24 cellular contexts compared by ENCODE assay signal in the genomic region with DNA sequence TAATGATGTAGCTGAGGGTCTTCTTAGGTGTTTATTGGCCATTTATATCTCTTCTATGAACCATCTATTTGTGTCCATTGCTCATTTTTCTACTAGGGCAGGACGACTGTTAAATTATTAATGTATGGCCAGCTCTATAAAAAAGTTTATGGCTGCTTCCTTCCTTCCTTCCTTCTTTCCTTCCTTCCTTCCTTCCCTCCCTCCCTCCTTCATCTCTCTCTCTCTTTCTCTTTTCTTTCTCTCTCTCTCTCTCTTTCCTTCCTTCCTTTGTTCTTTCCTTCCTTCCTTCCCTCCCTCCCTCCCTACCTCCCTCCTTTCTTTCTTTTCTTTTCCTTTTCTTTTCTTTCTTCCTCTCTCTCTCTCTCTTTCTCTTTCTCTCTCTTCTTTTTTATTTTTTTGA. TPM values are rescaled to one million over a fixed set of nuclear protein-coding genes. Genes with fewer than 3 reads are reported as not detected.
"Had no signal": no experiment of that assay in that cellular context is flagged by ENCODE, and none has a peak within 500 bp of the region (broad histone marks: within the 10 kb centered on the region; RNA-seq: fewer than 3 reads in every experiment).

No MANE protein-coding gene starts in this region.

- H3K4me1 ChIP-seq: sigmoid colon, uterus had no signal

- H3K27ac Mint-ChIP-seq: effector memory CD8-positive, alpha-beta T cell; memory B cell; mesothelial cell of epicardium; naive B cell; nephron progenitor cell; type B pancreatic cell had no signal

- H3K27ac ChIP-seq: esophagus muscularis mucosa, gastrocnemius medialis, sigmoid colon, thyroid gland, uterus had no signal

- ATAC-seq: effector memory CD8-positive, alpha-beta T cell; gastrocnemius medialis; heart right ventricle had no signal

- DNase-seq: effector memory CD8-positive, alpha-beta T cell; gastrocnemius medialis; heart right ventricle; hypothalamus; islet precursor cell; lower lobe of right lung; naive B cell; nephron progenitor cell; posterior cingulate gyrus; sigmoid colon; small intestine; stimulated activated CD4-positive, alpha-beta T cell treated with anti-CD3 and anti-CD28 coated beads, Interleukin-2, amount 100 ng/mL, for 48 hours; stimulated activated naive CD4-positive, alpha-beta T cell treated with Interleukin-2 at 50 U/mL for 16 hours; thyroid gland; uterus had no signal

- FAIRE-seq: small intestine had no signal

- H3K4me3 Mint-ChIP-seq: effector memory CD8-positive, alpha-beta T cell; memory B cell; mesothelial cell of epicardium; nephron progenitor cell; type B pancreatic cell had no signal

- H3K9me3 ChIP-seq: esophagus muscularis mucosa, gastrocnemius medialis, lower lobe of right lung, sigmoid colon, thyroid gland, uterus had no signal

- H3K4me3 ChIP-seq: esophagus muscularis mucosa, gastrocnemius medialis, heart right ventricle, lower lobe of right lung, sigmoid colon, thyroid gland, uterus had no signal

- H3K27me3 ChIP-seq: thyroid gland, uterus had no signal

- H3K9me3 Mint-ChIP-seq: effector memory CD8-positive, alpha-beta T cell; nephron progenitor cell; type B pancreatic cell had no signal

- H3K36me3 ChIP-seq: esophagus muscularis mucosa, gastrocnemius medialis, heart right ventricle, lower lobe of right lung, sigmoid colon, thyroid gland, uterus had no signal

- H3K36me3 Mint-ChIP-seq: mesothelial cell of epicardium, type B pancreatic cell had no signal

- H3K4me1 Mint-ChIP-seq: memory B cell, mesothelial cell of epicardium, naive B cell, nephron progenitor cell had no signal

RNA-seq across cellular contexts. Expression of gene RNF222, which starts 20.8 kb away (rescaled TPM):
- total RNA-seq: fibroblast of villous mesenchyme, gastrocnemius medialis, heart right ventricle, left lobe of liver, lower lobe of right lung, mesothelial cell of epicardium, mucosa of gallbladder, osteocyte, pulmonary artery endothelial cell, sigmoid colon, thyroid gland, uterus had no signal
- polyA plus RNA-seq: heart right ventricle, small intestine had no signal
